Comparison of ENCODE assay signal across 10 cellular contexts in the genomic region with DNA sequence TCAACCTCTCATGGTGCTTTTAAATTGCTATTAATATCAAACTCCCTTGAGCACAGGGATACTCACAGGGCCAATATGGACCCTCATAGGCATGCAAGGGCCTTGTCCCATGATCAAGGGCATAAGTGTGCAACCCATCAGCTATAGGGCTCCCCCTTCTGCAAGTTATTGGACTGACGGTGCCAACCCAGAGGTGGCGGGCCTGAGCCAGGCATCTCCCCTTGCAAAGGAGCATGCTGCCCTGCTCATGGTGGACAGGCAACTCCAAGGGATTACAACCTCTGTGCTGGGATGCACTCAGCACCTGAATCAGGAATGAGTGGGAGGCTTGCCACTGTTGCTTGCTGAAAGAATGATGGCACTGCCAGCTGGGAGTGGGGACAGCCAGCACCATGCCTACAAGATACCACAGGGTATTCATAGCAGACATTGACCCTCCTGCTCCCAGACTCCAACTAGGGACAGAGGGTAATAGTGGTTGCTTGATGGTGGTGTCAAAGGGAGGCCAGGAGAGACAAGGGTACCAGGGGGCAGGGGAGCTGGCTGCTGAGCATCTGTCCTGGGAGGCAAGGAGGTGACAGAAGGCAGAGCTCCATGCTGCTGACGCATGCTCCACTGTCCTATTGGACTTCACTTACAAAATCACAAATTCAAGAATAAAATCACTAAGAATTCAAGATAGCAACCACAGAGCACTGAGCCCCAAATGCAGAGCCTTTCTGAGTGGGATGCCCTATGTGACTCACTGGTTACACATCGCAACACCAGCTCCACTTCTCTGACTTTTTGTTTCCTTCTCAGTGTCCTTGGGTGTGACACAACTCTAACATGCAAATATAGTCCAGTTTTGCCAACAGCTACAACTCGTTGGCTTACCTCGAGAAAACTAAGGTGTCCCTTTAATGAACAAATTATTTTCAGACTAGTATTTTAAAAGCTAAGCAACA.
A peak's percentile ranks its signal among the peaks of the same experiment; 100 is the strongest.
DNase-seq lines count a peak whose midpoint lies in the region; ATAC-seq, FAIRE-seq and TF ChIP-seq lines count a peak whose summit lies in the region.
"Had no signal": no experiment of that assay in that cellular context is flagged by ENCODE, and none has a peak within 500 bp of the region (broad histone marks: within the 10 kb centered on the region; RNA-seq: fewer than 3 reads in every experiment).

No MANE protein-coding gene starts in this region.

- no peak overlapping the region for H3K27ac ChIP-seq in tibial artery
- H3K27ac ChIP-seq in lower lobe of right lung = no peak overlapping the region
- H3K27ac ChIP-seq: 22Rv1, ascending aorta had no signal

- peak; percentile 20 for DNase-seq in DMS53 (lab: John Stamatoyannopoulos, UW)
- DNase-seq in DMS53 treated with DMSO at 0.1 percent for 48 hours (lab: John Stamatoyannopoulos, UW; ENCODE audit: unreplicated experiment) = no peak
- peak; percentile 16 for DNase-seq in GM12865 (ENCODE audit: low read depth)
- peak; percentile 33 for DNase-seq in RCC 7860 (ENCODE audit: low spot score)
- DNase-seq in glomerular visceral epithelial cell (ENCODE audit: extremely low spot score) = peak; percentile 29
- DNase-seq in tibial artery = no peak
- DNase-seq in lower lobe of right lung = no peak

- no peak for ATAC-seq in GM18502 (IDR thresholded peaks at IDR 0.05; ENCODE audit: poor library complexity, unreplicated experiment)
- no peak for ATAC-seq in lower lobe of right lung

- H3K4me1 ChIP-seq in tibial artery (peaks cover 0 to 6% (median 0%) of the 10 kb centered on the region in 4 donors), lower lobe of right lung (no peaks in the 10 kb centered on the region)
- H3K4me1 ChIP-seq: ascending aorta had no signal

- intact Hi-C loops in tibial artery (cut with DNase I; ENCODE audit: low total_unique reads) = no loop called here
- intact Hi-C loops in lower lobe of right lung (cut with DNase I) = no loop called here

- peak; percentile 60 for FAIRE-seq in RCC 7860 (lab: Jason Lieb, UNC)

- H3K36me3 ChIP-seq in tibial artery = no peaks in the 10 kb centered on the region
- no peaks in the 10 kb centered on the region for H3K36me3 ChIP-seq in lower lobe of right lung
- H3K36me3 ChIP-seq: ascending aorta had no signal

- TF ChIP-seq CTCF in GM12865 (IDR thresholded peaks at IDR 0.05; ENCODE audit: insufficient read depth, low read depth, low read length, missing control alignments) (no peak), tibial artery (IDR thresholded peaks at IDR 0.05) (no peak), lower lobe of right lung (IDR thresholded peaks at IDR 0.05) (no peak)

- H3K9me3 ChIP-seq in tibial artery (no peaks in the 10 kb centered on the region), lower lobe of right lung (no peaks in the 10 kb centered on the region)
- H3K9me3 ChIP-seq: ascending aorta had no signal

- H3K27me3 ChIP-seq in tibial artery = no peaks in the 10 kb centered on the region
- no peaks in the 10 kb centered on the region for H3K27me3 ChIP-seq in lower lobe of right lung (ENCODE audit: low read depth)
- H3K27me3 ChIP-seq: ascending aorta had no signal

- H3K4me3 ChIP-seq in GM12865 (ENCODE audit: low read depth, low read length) (no peak overlapping the region), tibial artery (no peak overlapping the region), lower lobe of right lung (no peak overlapping the region)
- H3K4me3 ChIP-seq: ascending aorta had no signal

Comparison
In these comparisons a context has a peak if more than half of its experiments do, and no peak if none do; other contexts are left out.
1. DNase-seq: peak in DMS53 (single experiment), GM12865 (single experiment), RCC 7860 (single experiment) and glomerular visceral epithelial cell (single experiment); none in DMS53 treated with DMSO at 0.1 percent for 48 hours (single experiment), tibial artery (0 of 2) and lower lobe of right lung (single experiment).